Comparison of ENCODE assay signal across 18 cellular contexts in genomic region chr11:64117763-64118459, GRCh38.
"Had no signal": no experiment of that assay in that cellular context is flagged by ENCODE, and none has a peak within 500 bp of the region (broad histone marks: within the 10 kb centered on the region; RNA-seq: fewer than 3 reads in every experiment).

No MANE protein-coding gene starts in this region.

- H3K36me3 Mint-ChIP-seq: immature natural killer cell had no signal

- FAIRE-seq: endometrium, frontal cortex, keratinocyte had no signal

- H3K27me3 Mint-ChIP-seq: memory B cell had no signal

- H3K4me1 Mint-ChIP-seq: immature natural killer cell, memory B cell had no signal

- H3K27me3 ChIP-seq: left lung, right atrium auricular region, vagina had no signal

- H3K9me3 ChIP-seq: left lung, lower lobe of right lung, right atrium auricular region, vagina had no signal

- H3K9me3 Mint-ChIP-seq: memory B cell, mesothelial cell of epicardium, nephron progenitor cell, type B pancreatic cell had no signal

- H3K4me3 ChIP-seq: coronary artery, left lung, lower lobe of right lung, right atrium auricular region, smooth muscle cell, vagina had no signal

- H3K4me1 ChIP-seq: left lung, lower lobe of right lung had no signal

- ATAC-seq: esophagus mucosa, left lung, lower lobe of right lung had no signal

- H3K36me3 ChIP-seq: left lung, lower lobe of right lung, right atrium auricular region, vagina had no signal

- H3K27ac ChIP-seq: coronary artery, left lung, lower lobe of right lung, right atrium auricular region, vagina had no signal

- H3K4me2 ChIP-seq: smooth muscle cell had no signal

- DNase-seq: effector CD8-positive, alpha-beta T cell; immature natural killer cell; left lung; lower lobe of right lung; nephron progenitor cell; stimulated activated CD4-positive, alpha-beta T cell treated with anti-CD3 and anti-CD28 coated beads, Interleukin-2, amount 100 ng/mL, for 48 hours; stimulated activated naive CD4-positive, alpha-beta T cell treated with Interleukin-2 at 50 U/mL for 16 hours had no signal

- H3K27ac Mint-ChIP-seq: immature natural killer cell, memory B cell, mesothelial cell of epicardium, nephron progenitor cell, type B pancreatic cell had no signal

- H3K4me3 Mint-ChIP-seq: immature natural killer cell, memory B cell, mesothelial cell of epicardium, nephron progenitor cell, type B pancreatic cell had no signal
